Comparison of ENCODE assay signal across 39 cellular contexts in genomic region chrX:73068467-73069364, GRCh38. TPM values are rescaled to one million over a fixed set of nuclear protein-coding genes. Genes with fewer than 3 reads are reported as not detected.
"Had no signal": no experiment of that assay in that cellular context is flagged by ENCODE, and none has a peak within 500 bp of the region (broad histone marks: within the 10 kb centered on the region; RNA-seq: fewer than 3 reads in every experiment).

No MANE protein-coding gene starts in this region.

- H3K27ac Mint-ChIP-seq: activated B cell treated with CpG ODN at 0.5 μM for 24 hours; activated CD4-positive, alpha-beta memory T cell treated with anti-CD3 and anti-CD28 coated beads for 36 hours; activated CD4-positive, alpha-beta T cell treated with anti-CD3 and anti-CD28 coated beads, Interleukin-2, amount 10 ng/mL, durations not matched to agents 24 days and 14 days; activated CD8-positive, alpha-beta T cell treated with anti-CD3 and anti-CD28 coated beads for 36 hours; activated naive CD4-positive, alpha-beta T cell treated with anti-CD3 and anti-CD28 coated beads for 36 hours; activated naive CD4-positive, alpha-beta T cell treated with anti-CD3 and anti-CD28 coated beads, Interleukin-2, amount 50 U/mL, for 72 hours; activated naive CD8-positive, alpha-beta T cell treated with anti-CD3 and anti-CD28 coated beads for 36 hours; activated T-cell treated with anti-CD3 and anti-CD28 coated beads, Interleukin-2, amount 50 U/mL, for 72 hours; activated T-helper 1 cell treated with anti-CD3 and anti-CD28 coated beads, Interleukin-12 subunit alpha, Interleukin-12 subunit beta, Interleukin-2, Interleukin-4 antibody, amounts not matched to agents 30 ng/mL and 10 ng/mL and 1 ng/mL, durations not matched to agents 14 hours and 24 hours and 36 hours; activated T-helper 17 cell treated with anti-CD3 and anti-CD28 coated beads, Interleukin-2, amount 50 U/mL, for 72 hours; T-helper 1 cell treated with Interleukin-12 subunit alpha and Interleukin-12 subunit beta and Interleukin-4 antibody, amounts not matched to agents 30 μg/mL and 1 μg/mL, for 36 hours; T-helper 2 cell treated with Interferon-gamma antibody and Interleukin-4, amounts not matched to agents 5 μg/mL and 100 μg/mL, for 36 hours had no signal

- H3K4me1 ChIP-seq: adrenal gland, body of pancreas, breast epithelium had no signal

- H3K27me3 ChIP-seq: adrenal gland, body of pancreas, brain microvascular endothelial cell, breast epithelium had no signal

- H3K27ac ChIP-seq: adrenal gland, body of pancreas, brain microvascular endothelial cell, breast epithelium, VCaP had no signal

- H3K4me3 ChIP-seq: adrenal gland, body of pancreas, breast epithelium had no signal

- FAIRE-seq: astrocyte, TTC549 had no signal

- H3K4me1 Mint-ChIP-seq: activated B cell treated with CpG ODN at 0.5 μM for 24 hours; activated CD4-positive, alpha-beta T cell treated with anti-CD3 and anti-CD28 coated beads, Interleukin-2, amount 10 ng/mL, durations not matched to agents 24 days and 14 days; activated naive CD8-positive, alpha-beta T cell treated with anti-CD3 and anti-CD28 coated beads for 36 hours; activated T-helper 17 cell treated with anti-CD3 and anti-CD28 coated beads, Interleukin-2, amount 50 U/mL, for 72 hours had no signal

- H3K9me3 Mint-ChIP-seq: activated B cell treated with CpG ODN at 0.5 μM for 24 hours; activated CD4-positive, alpha-beta memory T cell treated with anti-CD3 and anti-CD28 coated beads for 36 hours; activated CD4-positive, alpha-beta T cell treated with anti-CD3 and anti-CD28 coated beads, Interleukin-2, amount 10 ng/mL, durations not matched to agents 24 days and 14 days; activated CD8-positive, alpha-beta T cell treated with anti-CD3 and anti-CD28 coated beads for 36 hours; activated T-helper 1 cell treated with anti-CD3 and anti-CD28 coated beads, Interleukin-12 subunit alpha, Interleukin-12 subunit beta, Interleukin-2, Interleukin-4 antibody, amounts not matched to agents 30 ng/mL and 10 ng/mL and 1 ng/mL, durations not matched to agents 14 hours and 24 hours and 36 hours; activated T-helper 17 cell treated with anti-CD3 and anti-CD28 coated beads, Interleukin-2, amount 50 U/mL, for 72 hours; T-helper 1 cell treated with Interleukin-12 subunit alpha and Interleukin-12 subunit beta and Interleukin-4 antibody, amounts not matched to agents 30 μg/mL and 1 μg/mL, for 36 hours had no signal

- H3K36me3 ChIP-seq: adrenal gland, brain microvascular endothelial cell, breast epithelium had no signal

- H3K27me3 Mint-ChIP-seq: activated B cell treated with CpG ODN at 0.5 μM for 24 hours; activated CD4-positive, alpha-beta T cell treated with anti-CD3 and anti-CD28 coated beads, Interleukin-2, amount 10 ng/mL, durations not matched to agents 24 days and 14 days; activated CD8-positive, alpha-beta T cell treated with anti-CD3 and anti-CD28 coated beads for 36 hours had no signal

- DNase-seq: activated B cell treated with CpG ODN at 0.5 μM for 24 hours; activated CD4-positive, alpha-beta memory T cell treated with anti-CD3 and anti-CD28 coated beads for 36 hours; activated CD4-positive, alpha-beta T cell treated with anti-CD3 and anti-CD28 coated beads for 4 hours; activated CD4-positive, alpha-beta T cell treated with anti-CD3 and anti-CD28 coated beads, Interleukin-2, amount 10 ng/mL, durations not matched to agents 24 days and 14 days; activated CD4-positive, alpha-beta T cell treated with anti-CD3 and anti-CD28 coated beads, Interleukin-2, amount 50 U/mL, for 1 hour; activated CD4-positive, alpha-beta T cell treated with anti-CD3 and anti-CD28 coated beads, Interleukin-2, amount 50 U/mL, for 4 hours; activated CD4-positive, CD25-positive, alpha-beta regulatory T cell treated with anti-CD3 and anti-CD28 coated beads, Interleukin-2, amount 50 U/mL, for 72 hours; activated CD8-positive, alpha-beta memory T cell treated with anti-CD3 and anti-CD28 coated beads, Interleukin-2, amount 50 U/mL, for 4 hours; activated CD8-positive, alpha-beta T cell treated with anti-CD3 and anti-CD28 coated beads for 36 hours; activated effector memory CD4-positive, alpha-beta T cell treated with anti-CD3 and anti-CD28 coated beads, Interleukin-2, amount 50 U/mL, for 16 hours; activated gamma-delta T cell treated with Interleukin-2 at 50 U/mL for 16 hours; activated naive CD4-positive, alpha-beta T cell; activated naive CD4-positive, alpha-beta T cell treated with anti-CD3 and anti-CD28 coated beads for 36 hours; activated naive CD4-positive, alpha-beta T cell treated with anti-CD3 and anti-CD28 coated beads, Interleukin-2, amount 50 U/mL, for 16 hours; activated naive CD8-positive, alpha-beta T cell treated with anti-CD3 and anti-CD28 coated beads for 36 hours; activated T-cell treated with anti-CD3 and anti-CD28 coated beads for 4 hours; activated T-cell treated with anti-CD3 and anti-CD28 coated beads, Interleukin-2, amount 50 U/mL, for 1 hour; activated T-cell treated with anti-CD3 and anti-CD28 coated beads, Interleukin-2, amount 50 U/mL, for 4 hours; activated T-cell treated with anti-CD3 and anti-CD28 coated beads, Interleukin-2, amount 50 U/mL, for 72 hours; adrenal gland; amniotic stem cell; body of pancreas; brain microvascular endothelial cell; SW 1271; T-helper 1 cell; T-helper 2 cell; T-helper 9 cell had no signal

- H3K36me3 Mint-ChIP-seq: activated CD4-positive, alpha-beta memory T cell treated with anti-CD3 and anti-CD28 coated beads for 36 hours; activated naive CD4-positive, alpha-beta T cell treated with anti-CD3 and anti-CD28 coated beads, Interleukin-2, amount 50 U/mL, for 72 hours; activated naive CD8-positive, alpha-beta T cell treated with anti-CD3 and anti-CD28 coated beads for 36 hours had no signal

- H3K9me3 ChIP-seq: adrenal gland, body of pancreas had no signal

- H3K4me3 Mint-ChIP-seq: activated B cell treated with CpG ODN at 0.5 μM for 24 hours; activated CD4-positive, alpha-beta memory T cell treated with anti-CD3 and anti-CD28 coated beads for 36 hours; activated CD4-positive, alpha-beta T cell treated with anti-CD3 and anti-CD28 coated beads, Interleukin-2, amount 10 ng/mL, durations not matched to agents 24 days and 14 days; activated CD8-positive, alpha-beta T cell treated with anti-CD3 and anti-CD28 coated beads for 36 hours; activated naive CD4-positive, alpha-beta T cell treated with anti-CD3 and anti-CD28 coated beads for 36 hours; activated naive CD8-positive, alpha-beta T cell treated with anti-CD3 and anti-CD28 coated beads for 36 hours; activated T-cell treated with anti-CD3 and anti-CD28 coated beads, Interleukin-2, amount 50 U/mL, for 4 hours; activated T-cell treated with anti-CD3 and anti-CD28 coated beads, Interleukin-2, amount 50 U/mL, for 72 hours; activated T-helper 1 cell treated with anti-CD3 and anti-CD28 coated beads, Interleukin-12 subunit alpha, Interleukin-12 subunit beta, Interleukin-2, Interleukin-4 antibody, amounts not matched to agents 30 ng/mL and 10 ng/mL and 1 ng/mL, durations not matched to agents 14 hours and 24 hours and 36 hours; activated T-helper 17 cell treated with anti-CD3 and anti-CD28 coated beads, Interleukin-2, amount 50 U/mL, for 72 hours; T-helper 1 cell treated with Interleukin-12 subunit alpha and Interleukin-12 subunit beta and Interleukin-4 antibody, amounts not matched to agents 30 μg/mL and 1 μg/mL, for 36 hours; T-helper 2 cell treated with Interferon-gamma antibody and Interleukin-4, amounts not matched to agents 5 μg/mL and 100 μg/mL, for 36 hours had no signal

- ATAC-seq: activated CD8-positive, alpha-beta T cell treated with anti-CD3 and anti-CD28 coated beads for 36 hours; activated naive CD4-positive, alpha-beta T cell treated with anti-CD3 and anti-CD28 coated beads, Interleukin-2, amount 50 U/mL, for 72 hours; activated T-cell treated with anti-CD3 and anti-CD28 coated beads, Interleukin-2, amount 50 U/mL, for 4 hours; activated T-cell treated with anti-CD3 and anti-CD28 coated beads, Interleukin-2, amount 50 U/mL, for 72 hours; activated T-helper 17 cell treated with anti-CD3 and anti-CD28 coated beads, Interleukin-2, amount 50 U/mL, for 72 hours; body of pancreas had no signal

RNA-seq across cellular contexts. Expression of gene PABPC1L2A, which starts 10.6 kb away (rescaled TPM):
- total RNA-seq: activated B cell treated with CpG ODN at 0.5 μM for 24 hours; activated CD4-positive, alpha-beta memory T cell treated with anti-CD3 and anti-CD28 coated beads for 36 hours; activated CD4-positive, alpha-beta T cell treated with anti-CD3 and anti-CD28 coated beads, Interleukin-2, amount 10 ng/mL, durations not matched to agents 24 days and 14 days; activated CD8-positive, alpha-beta memory T cell treated with anti-CD3 and anti-CD28 coated beads for 36 hours; activated CD8-positive, alpha-beta T cell treated with anti-CD3 and anti-CD28 coated beads for 36 hours; activated naive CD4-positive, alpha-beta T cell treated with anti-CD3 and anti-CD28 coated beads for 36 hours; activated naive CD4-positive, alpha-beta T cell treated with anti-CD3 and anti-CD28 coated beads, Interleukin-2, amount 50 U/mL, for 72 hours; activated naive CD8-positive, alpha-beta T cell treated with anti-CD3 and anti-CD28 coated beads for 36 hours; activated T-cell treated with anti-CD3 and anti-CD28 coated beads, Interleukin-2, amount 50 U/mL, for 4 hours; activated T-cell treated with anti-CD3 and anti-CD28 coated beads, Interleukin-2, amount 50 U/mL, for 72 hours; activated T-helper 1 cell treated with anti-CD3 and anti-CD28 coated beads, Interleukin-12 subunit alpha, Interleukin-12 subunit beta, Interleukin-2, Interleukin-4 antibody, amounts not matched to agents 30 ng/mL and 10 ng/mL and 1 ng/mL, durations not matched to agents 14 hours and 24 hours and 36 hours; activated T-helper 17 cell treated with anti-CD3 and anti-CD28 coated beads, Interleukin-2, amount 50 U/mL, for 72 hours; aorta; body of pancreas; breast epithelium; cardiac septum had no signal
- polyA plus RNA-seq: aorta had no signal
